In the genomic region with DNA sequence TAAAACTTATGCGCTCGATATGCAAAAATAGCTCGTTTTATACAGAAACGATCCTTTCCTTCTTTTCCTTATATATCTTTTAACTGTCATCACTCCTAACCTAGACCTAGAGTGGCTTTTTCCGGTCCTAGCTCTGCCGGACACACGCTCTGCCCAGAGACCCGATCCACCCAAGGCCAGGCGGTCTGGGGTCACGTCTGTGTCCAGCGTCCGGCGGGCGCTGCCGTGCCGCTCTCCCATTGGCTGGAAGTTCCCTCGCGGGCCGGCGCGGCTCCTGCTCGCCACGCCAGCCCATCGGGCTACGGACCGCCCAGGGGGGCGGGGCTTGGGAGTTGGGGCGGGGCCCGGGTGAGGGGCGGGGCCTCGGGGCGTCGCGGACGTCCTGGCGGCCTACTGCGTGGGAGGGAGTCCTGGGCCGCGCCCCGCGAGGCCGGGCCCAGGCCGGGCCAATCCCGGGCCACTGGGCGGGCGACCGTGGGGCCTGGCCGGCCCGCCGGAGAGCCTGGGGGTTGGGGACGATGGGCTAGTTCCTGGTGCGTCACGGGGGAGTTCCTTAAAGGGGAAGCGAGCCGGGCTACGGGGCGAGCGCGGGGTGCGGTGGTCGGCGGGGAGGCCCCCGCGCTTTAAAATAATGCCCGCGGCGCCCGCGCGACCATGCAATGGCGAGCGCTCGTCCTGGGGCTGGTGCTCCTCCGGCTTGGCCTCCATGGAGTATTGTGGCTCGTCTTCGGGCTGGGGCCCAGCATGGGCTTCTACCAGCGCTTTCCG, we compare ENCODE assay signal across 1 cellular context.
TF ChIP-seq lines count a peak whose summit lies in the region.

Gene EDEM1, plus strand, starts transcription at position 556 of the 768 bp plus-strand sequence. Its CDS starts 99 bp downstream, at position 655.

TF ChIP-seq in K562, 482 proteins besides CTCF, POLR2A, EP300 and RAD21 (continued from another document and continues in another):
- TF ChIP-seq, protein P1, sequence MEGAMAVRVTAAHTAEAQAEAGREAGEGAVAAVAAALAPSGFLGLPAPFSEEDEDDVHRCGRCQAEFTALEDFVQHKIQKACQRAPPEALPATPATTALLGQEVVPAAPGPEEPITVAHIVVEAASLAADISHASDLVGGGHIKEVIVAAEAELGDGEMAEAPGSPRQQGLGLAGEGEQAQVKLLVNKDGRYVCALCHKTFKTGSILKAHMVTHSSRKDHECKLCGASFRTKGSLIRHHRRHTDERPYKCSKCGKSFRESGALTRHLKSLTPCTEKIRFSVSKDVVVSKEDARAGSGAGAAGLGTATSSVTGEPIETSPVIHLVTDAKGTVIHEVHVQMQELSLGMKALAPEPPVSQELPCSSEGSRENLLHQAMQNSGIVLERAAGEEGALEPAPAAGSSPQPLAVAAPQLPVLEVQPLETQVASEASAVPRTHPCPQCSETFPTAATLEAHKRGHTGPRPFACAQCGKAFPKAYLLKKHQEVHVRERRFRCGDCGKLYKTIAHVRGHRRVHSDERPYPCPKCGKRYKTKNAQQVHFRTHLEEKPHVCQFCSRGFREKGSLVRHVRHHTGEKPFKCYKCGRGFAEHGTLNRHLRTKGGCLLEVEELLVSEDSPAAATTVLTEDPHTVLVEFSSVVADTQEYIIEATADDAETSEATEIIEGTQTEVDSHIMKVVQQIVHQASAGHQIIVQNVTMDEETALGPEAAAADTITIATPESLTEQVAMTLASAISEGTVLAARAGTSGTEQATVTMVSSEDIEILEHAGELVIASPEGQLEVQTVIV (CRISPR knock-in tag; IDR thresholded peaks at IDR 0.05; ENCODE audit: borderline replicate concordance), result peak; percentile 65; the same call in 1 of the 2 replicates
- TF ChIP-seq ETV6 (IDR thresholded peaks at IDR 0.05; ENCODE audit: borderline replicate concordance in 1 of 2, low read depth in 2 of 2, low read length in 1 of 2) (no peak; a peak in 1 of 4 replicates), ETV6 (CRISPR knock-in tag; IDR thresholded peaks at IDR 0.05; ENCODE audit: borderline replicate concordance) (no peak), BCOR (IDR thresholded peaks at IDR 0.05) (no peak), NFE2 (IDR thresholded peaks at IDR 0.05; ENCODE audit: low read depth) (no peak), HNRNPL (IDR thresholded peaks at IDR 0.05; ENCODE audit: low read depth, low read length) (no peak; the same call in 1 of the 2 replicates), MITF (IDR thresholded peaks at IDR 0.05) (no peak), KDM4B (IDR thresholded peaks at IDR 0.05; ENCODE audit: borderline replicate concordance in 2 of 2, low read depth in 1 of 2) (no peak), SETDB1 (IDR thresholded peaks at IDR 0.05; ENCODE audit: low read length) (no peak), CBX2 (IDR thresholded peaks at IDR 0.05; ENCODE audit: insufficient read depth, low read length, poor library complexity, severe bottlenecking) (no peak), NFXL1 (CRISPR knock-in tag; IDR thresholded peaks at IDR 0.05) (no peak), POLR2AphosphoS5 (IDR thresholded peaks at IDR 0.05; ENCODE audit: control insufficient read depth, insufficient read depth, low read depth, low read length) (peak; percentile 85), ETV1 (tag; conservative IDR thresholded peaks at IDR 0.05; ENCODE audit: low read depth) (peak; percentile 59; the same call in 1 of the 2 replicates), SMAD3 (CRISPR knock-in tag; conservative IDR thresholded peaks at IDR 0.05) (no peak), TAF15 (IDR thresholded peaks at IDR 0.05; ENCODE audit: low read depth, low read length) (no peak), CREBBP (IDR thresholded peaks at IDR 0.05; ENCODE audit: low read depth, low read length) (no peak), SMC3 (conservative IDR thresholded peaks at IDR 0.05; ENCODE audit: insufficient read depth, low read depth, low read length) (no peak), DPF2 (IDR thresholded peaks at IDR 0.05) (peak; percentile 52; the same call in 1 of the 2 replicates), MBD1 (CRISPR knock-in tag; IDR thresholded peaks at IDR 0.05) (no peak), ZNF217 (CRISPR knock-in tag; IDR thresholded peaks at IDR 0.05) (no peak), WHSC1 (IDR thresholded peaks at IDR 0.05; ENCODE audit: low read length) (no peak), NCOA4 (IDR thresholded peaks at IDR 0.05; ENCODE audit: partially characterized antibody) (no peak), E2F4 (CRISPR knock-in tag; IDR thresholded peaks at IDR 0.05; ENCODE audit: low read depth) (no peak), NCOA2 (IDR thresholded peaks at IDR 0.05; ENCODE audit: partially characterized antibody in 2 of 2) (no peak), KHSRP (IDR thresholded peaks at IDR 0.05) (no peak), USF2 (CRISPR knock-in tag; IDR thresholded peaks at IDR 0.05) (no peak), ZNF717 (CRISPR knock-in tag; IDR thresholded peaks at IDR 0.05) (no peak), ZNF263 (CRISPR knock-in tag; IDR thresholded peaks at IDR 0.05; ENCODE audit: borderline replicate concordance) (0 out of 2 replicates have a peak, but pooled peaks have one; percentile 27), ZSCAN32 (CRISPR knock-in tag; IDR thresholded peaks at IDR 0.05) (0 out of 2 replicates have a peak, but pooled peaks have one; percentile 12), NR2C1 (IDR thresholded peaks at IDR 0.05) (no peak), NR2C1 (tag; IDR thresholded peaks at IDR 0.05) (peak; percentile 74), SNRNP70 (optimal IDR thresholded peaks at IDR 0.05; ENCODE audit: low read depth, low read length) (no peak), TRIM25 (IDR thresholded peaks at IDR 0.05; ENCODE audit: borderline replicate concordance) (no peak), ZNF324 (CRISPR knock-in tag; IDR thresholded peaks at IDR 0.05) (no peak), POU5F1 (IDR thresholded peaks at IDR 0.05; ENCODE audit: borderline replicate concordance, low read depth, low read length, partially characterized antibody) (no peak), SRSF9 (IDR thresholded peaks at IDR 0.05; ENCODE audit: borderline replicate concordance, low read depth, low read length) (no peak), FOXA3 (CRISPR knock-in tag; conservative IDR thresholded peaks at IDR 0.05 in 1 of 2, IDR thresholded peaks at IDR 0.05 in 1 of 2) (no peak), ZSCAN29 (IDR thresholded peaks at IDR 0.05) (no peak), VEZF1 (CRISPR knock-in tag; IDR thresholded peaks at IDR 0.05) (peak; percentile 92), MCM5 (IDR thresholded peaks at IDR 0.05; ENCODE audit: low read depth) (no peak), ZNF445 (CRISPR knock-in tag; IDR thresholded peaks at IDR 0.05; ENCODE audit: low read depth) (no peak), MAFK (IDR thresholded peaks at IDR 0.05; ENCODE audit: low read length) (no peak), SREBF1 (IDR thresholded peaks at IDR 0.05; ENCODE audit: borderline replicate concordance, low read depth, low read length) (0 out of 2 replicates have a peak, but pooled peaks have one; percentile 14), CBFA2T3 (IDR thresholded peaks at IDR 0.05) (no peak), PHF20 (IDR thresholded peaks at IDR 0.05; ENCODE audit: partially characterized antibody) (no peak)
- TF ChIP-seq, protein P2, sequence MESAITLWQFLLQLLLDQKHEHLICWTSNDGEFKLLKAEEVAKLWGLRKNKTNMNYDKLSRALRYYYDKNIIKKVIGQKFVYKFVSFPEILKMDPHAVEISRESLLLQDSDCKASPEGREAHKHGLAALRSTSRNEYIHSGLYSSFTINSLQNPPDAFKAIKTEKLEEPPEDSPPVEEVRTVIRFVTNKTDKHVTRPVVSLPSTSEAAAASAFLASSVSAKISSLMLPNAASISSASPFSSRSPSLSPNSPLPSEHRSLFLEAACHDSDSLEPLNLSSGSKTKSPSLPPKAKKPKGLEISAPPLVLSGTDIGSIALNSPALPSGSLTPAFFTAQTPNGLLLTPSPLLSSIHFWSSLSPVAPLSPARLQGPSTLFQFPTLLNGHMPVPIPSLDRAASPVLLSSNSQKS (CRISPR knock-in tag; IDR thresholded peaks at IDR 0.05), result 0 out of 2 replicates have a peak, but pooled peaks have one; percentile 42
- TF ChIP-seq, protein P3, sequence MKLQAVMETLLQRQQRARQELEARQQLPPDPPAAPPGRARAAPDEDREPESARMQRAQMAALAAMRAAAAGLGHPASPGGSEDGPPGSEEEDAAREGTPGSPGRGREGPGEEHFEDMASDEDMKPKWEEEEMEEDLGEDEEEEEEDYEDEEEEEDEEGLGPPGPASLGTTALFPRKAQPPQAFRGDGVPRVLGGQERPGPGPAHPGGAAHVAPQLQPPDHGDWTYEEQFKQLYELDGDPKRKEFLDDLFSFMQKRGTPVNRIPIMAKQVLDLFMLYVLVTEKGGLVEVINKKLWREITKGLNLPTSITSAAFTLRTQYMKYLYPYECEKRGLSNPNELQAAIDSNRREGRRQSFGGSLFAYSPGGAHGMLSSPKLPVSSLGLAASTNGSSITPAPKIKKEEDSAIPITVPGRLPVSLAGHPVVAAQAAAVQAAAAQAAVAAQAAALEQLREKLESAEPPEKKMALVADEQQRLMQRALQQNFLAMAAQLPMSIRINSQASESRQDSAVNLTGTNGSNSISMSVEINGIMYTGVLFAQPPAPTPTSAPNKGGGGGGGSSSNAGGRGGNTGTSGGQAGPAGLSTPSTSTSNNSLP (IDR thresholded peaks at IDR 0.05; ENCODE audit: borderline replicate concordance, low read depth, low read length), result no peak
- TF ChIP-seq, protein P4, sequence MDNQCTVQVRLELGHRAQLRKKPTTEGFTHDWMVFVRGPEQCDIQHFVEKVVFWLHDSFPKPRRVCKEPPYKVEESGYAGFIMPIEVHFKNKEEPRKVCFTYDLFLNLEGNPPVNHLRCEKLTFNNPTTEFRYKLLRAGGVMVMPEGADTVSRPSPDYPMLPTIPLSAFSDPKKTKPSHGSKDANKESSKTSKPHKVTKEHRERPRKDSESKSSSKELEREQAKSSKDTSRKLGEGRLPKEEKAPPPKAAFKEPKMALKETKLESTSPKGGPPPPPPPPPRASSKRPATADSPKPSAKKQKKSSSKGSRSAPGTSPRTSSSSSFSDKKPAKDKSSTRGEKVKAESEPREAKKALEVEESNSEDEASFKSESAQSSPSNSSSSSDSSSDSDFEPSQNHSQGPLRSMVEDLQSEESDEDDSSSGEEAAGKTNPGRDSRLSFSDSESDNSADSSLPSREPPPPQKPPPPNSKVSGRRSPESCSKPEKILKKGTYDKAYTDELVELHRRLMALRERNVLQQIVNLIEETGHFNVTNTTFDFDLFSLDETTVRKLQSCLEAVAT (IDR thresholded peaks at IDR 0.05), result peak; percentile 80 to 89; a peak in 3 of 4 replicates
